8 cellular contexts compared by ENCODE assay signal in the genomic region with DNA sequence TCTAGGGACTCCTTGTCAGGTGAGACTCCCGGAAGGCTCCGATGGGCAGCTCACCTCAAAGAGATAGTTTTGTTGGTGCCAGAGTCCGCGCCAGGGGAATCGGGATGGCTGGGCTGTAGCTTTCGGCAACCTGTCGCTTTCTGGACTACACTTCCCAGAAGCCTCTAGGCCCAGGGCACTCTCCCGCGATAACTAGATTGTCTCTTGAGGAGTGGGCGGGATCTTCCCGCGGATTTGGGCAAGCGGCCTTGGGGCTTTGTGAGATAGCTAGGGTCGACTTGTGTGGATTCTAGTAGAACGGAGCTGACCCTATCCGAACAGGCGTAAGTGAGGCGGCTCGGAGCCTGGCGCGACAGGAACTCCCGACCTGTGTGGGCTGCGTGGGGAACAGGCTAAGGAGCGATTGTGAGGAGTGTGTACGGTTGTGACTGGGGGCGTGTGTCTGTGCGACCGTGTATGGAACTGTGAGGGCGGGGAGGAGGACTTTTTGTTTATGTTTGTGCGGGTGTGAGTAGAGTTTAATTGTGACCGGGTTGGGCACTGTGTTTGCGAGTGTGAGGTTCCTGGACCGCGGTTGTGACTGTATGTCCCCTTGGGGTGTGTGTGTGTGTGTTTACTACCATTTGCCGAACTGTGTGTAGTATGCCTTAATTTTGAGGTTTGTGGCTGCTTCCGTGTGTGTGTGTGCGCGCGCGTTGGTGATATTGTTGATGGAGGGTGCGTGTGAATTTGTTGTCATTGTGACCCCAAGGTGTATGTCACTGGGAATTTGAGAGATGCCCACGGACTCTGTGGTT.
DNase-seq lines count a peak whose midpoint lies in the region; ATAC-seq and TF ChIP-seq lines count a peak whose summit lies in the region.

A gene (plus strand): TSS at position 231 of the 797 bp plus-strand sequence. CDS start 25,955 bp downstream, outside the sequence.

- H3K27ac ChIP-seq in skin epidermis: peak within 1 kb of the TSS; percentile 61 to 92 (median 85)

- TF ChIP-seq CTCF in WI38 (IDR thresholded peaks at IDR 0.05; ENCODE audit: low read depth, low read length) (no peak), cardiac fibroblast (IDR thresholded peaks at IDR 0.05; ENCODE audit: low read depth, low read length) (no peak)

- ATAC-seq in GM18861 (IDR thresholded peaks at IDR 0.05; ENCODE audit: unreplicated experiment) (peak; percentile 72), HG03095 (IDR thresholded peaks at IDR 0.05; ENCODE audit: unreplicated experiment) (peak; percentile 64)

- peak within 1 kb of the TSS; percentile 98 for H3K4me3 ChIP-seq in WI38 (ENCODE audit: low read depth, low read length)
- H3K4me3 ChIP-seq in cardiac fibroblast (replicated peaks in 1 of 2; ENCODE audit: low read depth in 2 of 2, low read length in 2 of 2): peak within 1 kb of the TSS; percentile 78 to 84
- peak within 1 kb of the TSS; percentile 56 to 92 (median 76) for H3K4me3 ChIP-seq in skin epidermis

- peak; percentile 78 for DNase-seq in 8988T
- peak; percentile 96 for DNase-seq in NCI-H2171 treated with DMSO at 0.1 percent for 48 hours (lab: John Stamatoyannopoulos, UW)
- DNase-seq in cardiac fibroblast (ENCODE audit: low read depth in 2 of 2): peak; percentile 96 to 97
- DNase-seq in iPS-NIHi7 (ENCODE audit: extremely low spot score): peak; percentile 93

Comparison
In these comparisons a context has a peak if more than half of its experiments do, and no peak if none do; other contexts are left out.
1. Peak in every context shown above with its lines: DNase-seq, ATAC-seq, H3K4me3 ChIP-seq and H3K27ac ChIP-seq.